Comparison of ENCODE assay signal across 1 cellular context in genomic region chr17:36529121-36529520, GRCh38.
A peak's percentile ranks its signal among the peaks of the same experiment; 100 is the strongest.
TF ChIP-seq lines count a peak whose summit lies in the region.

No MANE protein-coding gene starts in this region.

TF ChIP-seq in endothelial cell of umbilical vein, 7 proteins besides CTCF, POLR2A, EP300 and RAD21:
- TF ChIP-seq GATA2 (IDR thresholded peaks at IDR 0.05; ENCODE audit: insufficient read depth, insufficient read length, low read depth, low read length) = peak; percentile 88
- TF ChIP-seq FOS (IDR thresholded peaks at IDR 0.05; ENCODE audit: borderline replicate concordance, insufficient read depth, low read length) = peak; percentile 91
- TF ChIP-seq EZH2 (IDR thresholded peaks at IDR 0.05; ENCODE audit: borderline replicate concordance, low read depth, low read length, severe bottlenecking) = no peak
- TF ChIP-seq JUN (IDR thresholded peaks at IDR 0.05; ENCODE audit: borderline replicate concordance, insufficient read depth, insufficient read length, low read depth) = peak; percentile 65
- TF ChIP-seq MAX (IDR thresholded peaks at IDR 0.05; ENCODE audit: insufficient read depth, insufficient read length) = no peak
- TF ChIP-seq POLR2AphosphoS5 (IDR thresholded peaks at IDR 0.05; ENCODE audit: insufficient read depth, low read depth, low read length) = peak; percentile 26
- no peak for TF ChIP-seq MYC (IDR thresholded peaks at IDR 0.05; ENCODE audit: low read depth, low read length)
